Comparison of ENCODE assay signal across 1 cellular context in genomic region chr10:103719036-103719435, GRCh38.
TF ChIP-seq lines count a peak whose summit lies in the region.

No MANE protein-coding gene starts in this region.

TF ChIP-seq in H1, 55 proteins besides CTCF, POLR2A, EP300 and RAD21:
- no peak for TF ChIP-seq TAF7 (optimal IDR thresholded peaks at IDR 0.05; ENCODE audit: borderline replicate concordance, low read depth, low read length)
- TF ChIP-seq TCF12 (IDR thresholded peaks at IDR 0.05; ENCODE audit: low read depth, low read length), result no peak
